17 cellular contexts compared by ENCODE assay signal in the genomic region with DNA sequence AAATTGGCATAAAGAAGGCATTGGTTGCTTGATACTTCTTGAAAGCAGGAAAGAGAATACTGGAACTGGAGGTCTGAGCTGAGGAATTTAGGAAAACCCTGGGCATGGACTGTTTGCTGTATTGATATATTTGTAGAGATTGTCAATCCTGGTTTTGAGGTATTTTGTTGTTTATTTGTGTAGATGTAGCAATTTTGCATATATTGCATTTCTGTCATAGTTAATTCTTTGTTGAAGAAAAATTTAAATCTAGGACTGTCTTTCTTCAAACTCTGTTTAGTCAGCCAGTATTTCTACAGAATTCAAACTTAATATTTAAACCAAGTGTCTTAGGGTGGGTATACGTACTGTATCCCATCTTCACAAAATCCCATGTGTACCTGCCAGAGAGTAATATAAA.
"Had no signal": no experiment of that assay in that cellular context is flagged by ENCODE, and none has a peak within 500 bp of the region (broad histone marks: within the 10 kb centered on the region; RNA-seq: fewer than 3 reads in every experiment).

No MANE protein-coding gene starts in this region.

- H3K27me3 ChIP-seq: brain microvascular endothelial cell, thyroid gland had no signal

- H3K36me3 ChIP-seq: brain microvascular endothelial cell, thyroid gland had no signal

- H3K4me3 Mint-ChIP-seq: activated naive CD8-positive, alpha-beta T cell treated with anti-CD3 and anti-CD28 coated beads, Interleukin-2, amount 10 ng/mL, durations not matched to agents 7 days and 5 days; central memory CD8-positive, alpha-beta T cell; stimulated activated memory B cell treated with anti-CD40 and anti-IgM and Interleukin-4, amounts not matched to agents 10 μg/mL and 1 μg/mL and 100 μg/mL, for 72 hours had no signal

- H3K9me3 ChIP-seq: thyroid gland had no signal

- H3K27ac Mint-ChIP-seq: activated naive CD8-positive, alpha-beta T cell treated with anti-CD3 and anti-CD28 coated beads, Interleukin-2, amount 10 ng/mL, durations not matched to agents 7 days and 5 days; activated T-helper 2 cell treated with anti-CD3 and anti-CD28 coated beads, Interferon-gamma antibody, Interleukin-2, Interleukin-4, amounts not matched to agents 10 μg/mL and 5 μg/mL and 100 μg/mL, durations not matched to agents 14 hours and 24 hours and 36 hours; stimulated activated memory B cell treated with anti-CD40 and anti-IgM and Interleukin-4, amounts not matched to agents 10 μg/mL and 1 μg/mL and 100 μg/mL, for 72 hours had no signal

- H3K4me3 ChIP-seq: coronary artery, thyroid gland had no signal

- H3K27ac ChIP-seq: brain microvascular endothelial cell, coronary artery, thyroid gland had no signal

- FAIRE-seq: urothelium cell line had no signal

- ATAC-seq: esophagus mucosa; left lobe of liver; stimulated activated memory B cell treated with anti-CD40 and anti-IgM and Interleukin-4, amounts not matched to agents 10 μg/mL and 1 μg/mL and 100 μg/mL, for 72 hours had no signal

- DNase-seq: activated CD4-positive, alpha-beta T cell treated with anti-CD3 and anti-CD28 coated beads for 1 hour; activated CD8-positive, alpha-beta memory T cell treated with anti-CD3 and anti-CD28 coated beads, Interleukin-2, amount 50 U/mL, for 48 hours; activated naive CD8-positive, alpha-beta T cell treated with anti-CD3 and anti-CD28 coated beads, Interleukin-2, amount 10 ng/mL, durations not matched to agents 7 days and 5 days; anterior cingulate cortex; brain microvascular endothelial cell; islet precursor cell; nucleus accumbens; posterior cingulate gyrus; retina; thyroid gland had no signal

- H3K27me3 Mint-ChIP-seq: activated naive CD8-positive, alpha-beta T cell treated with anti-CD3 and anti-CD28 coated beads, Interleukin-2, amount 10 ng/mL, durations not matched to agents 7 days and 5 days; central memory CD8-positive, alpha-beta T cell; stimulated activated memory B cell treated with anti-CD40 and anti-IgM and Interleukin-4, amounts not matched to agents 10 μg/mL and 1 μg/mL and 100 μg/mL, for 72 hours had no signal

- H3K9me3 Mint-ChIP-seq: activated naive CD8-positive, alpha-beta T cell treated with anti-CD3 and anti-CD28 coated beads, Interleukin-2, amount 10 ng/mL, durations not matched to agents 7 days and 5 days; activated T-helper 2 cell treated with anti-CD3 and anti-CD28 coated beads, Interferon-gamma antibody, Interleukin-2, Interleukin-4, amounts not matched to agents 10 μg/mL and 5 μg/mL and 100 μg/mL, durations not matched to agents 14 hours and 24 hours and 36 hours; central memory CD8-positive, alpha-beta T cell; stimulated activated memory B cell treated with anti-CD40 and anti-IgM and Interleukin-4, amounts not matched to agents 10 μg/mL and 1 μg/mL and 100 μg/mL, for 72 hours had no signal
